Comparison of ENCODE assay signal across 32 cellular contexts in genomic region chr15:27734785-27735495, GRCh38.
"Had no signal": no experiment of that assay in that cellular context is flagged by ENCODE, and none has a peak within 500 bp of the region (broad histone marks: within the 10 kb centered on the region; RNA-seq: fewer than 3 reads in every experiment).

No MANE protein-coding gene starts in this region.

- DNase-seq: activated CD4-positive, alpha-beta memory T cell treated with anti-CD3 and anti-CD28 coated beads for 36 hours; activated CD4-positive, alpha-beta T cell treated with anti-CD3 and anti-CD28 coated beads for 36 hours; activated CD4-positive, alpha-beta T cell treated with anti-CD3 and anti-CD28 coated beads, Interleukin-2, amount 10 ng/mL, durations not matched to agents 24 days and 14 days; activated CD4-positive, CD25-positive, alpha-beta regulatory T cell; activated CD4-positive, CD25-positive, alpha-beta regulatory T cell treated with anti-CD3 and anti-CD28 coated beads, Interleukin-2, amount 50 U/mL, for 72 hours; activated CD8-positive, alpha-beta memory T cell treated with anti-CD3 and anti-CD28 coated beads, Interleukin-2, amount 10 ng/mL, durations not matched to agents 7 days and 5 days; activated CD8-positive, alpha-beta memory T cell treated with anti-CD3 and anti-CD28 coated beads, Interleukin-2, amount 50 U/mL, for 4 hours; activated CD8-positive, alpha-beta T cell treated with anti-CD3 and anti-CD28 coated beads, Interleukin-2, amount 10 ng/mL, durations not matched to agents 7 days and 5 days; activated effector memory CD4-positive, alpha-beta T cell treated with anti-CD3 and anti-CD28 coated beads, Interleukin-2, amount 50 U/mL, for 16 hours; activated naive CD4-positive, alpha-beta T cell treated with anti-CD3 and anti-CD28 coated beads for 36 hours; activated naive CD8-positive, alpha-beta T cell treated with anti-CD3 and anti-CD28 coated beads for 36 hours; activated naive CD8-positive, alpha-beta T cell treated with anti-CD3 and anti-CD28 coated beads, Interleukin-2, amount 50 U/mL, for 24 hours; activated T-cell treated with anti-CD3 and anti-CD28 coated beads, Interleukin-2, amount 50 U/mL, for 1 hour; activated T-cell treated with anti-CD3 and anti-CD28 coated beads, Interleukin-2, amount 50 U/mL, for 48 hours; adrenal gland; amygdala; aorta; body of pancreas; caudate nucleus; cortex of kidney; dermis blood vessel endothelial cell; effector CD4-positive, alpha-beta T cell; effector memory CD8-positive, alpha-beta T cell; erythroblast; foreskin keratinocyte; gastrocnemius medialis; T-helper 2 cell had no signal

- H3K27me3 Mint-ChIP-seq: activated CD4-positive, alpha-beta memory T cell treated with anti-CD3 and anti-CD28 coated beads for 36 hours; activated CD4-positive, alpha-beta T cell treated with anti-CD3 and anti-CD28 coated beads for 36 hours; activated CD4-positive, alpha-beta T cell treated with anti-CD3 and anti-CD28 coated beads, Interleukin-2, amount 10 ng/mL, durations not matched to agents 24 days and 14 days; activated CD8-positive, alpha-beta memory T cell treated with anti-CD3 and anti-CD28 coated beads, Interleukin-2, amount 10 ng/mL, durations not matched to agents 7 days and 5 days; activated naive CD4-positive, alpha-beta T cell treated with anti-CD3 and anti-CD28 coated beads, Interleukin-2, amount 50 U/mL, for 24 hours; activated naive CD8-positive, alpha-beta T cell treated with anti-CD3 and anti-CD28 coated beads, Interleukin-2, amount 50 U/mL, for 24 hours; effector memory CD8-positive, alpha-beta T cell had no signal

- H3K4me3 Mint-ChIP-seq: activated CD4-positive, alpha-beta memory T cell treated with anti-CD3 and anti-CD28 coated beads for 36 hours; activated CD4-positive, alpha-beta T cell treated with anti-CD3 and anti-CD28 coated beads for 36 hours; activated CD4-positive, alpha-beta T cell treated with anti-CD3 and anti-CD28 coated beads, Interleukin-2, amount 10 ng/mL, durations not matched to agents 24 days and 14 days; activated CD8-positive, alpha-beta memory T cell treated with anti-CD3 and anti-CD28 coated beads, Interleukin-2, amount 10 ng/mL, durations not matched to agents 7 days and 5 days; activated CD8-positive, alpha-beta T cell treated with anti-CD3 and anti-CD28 coated beads, Interleukin-2, amount 10 ng/mL, durations not matched to agents 7 days and 5 days; activated naive CD4-positive, alpha-beta T cell treated with anti-CD3 and anti-CD28 coated beads for 36 hours; activated naive CD4-positive, alpha-beta T cell treated with anti-CD3 and anti-CD28 coated beads, Interleukin-2, amount 50 U/mL, for 24 hours; activated naive CD8-positive, alpha-beta T cell treated with anti-CD3 and anti-CD28 coated beads for 36 hours; activated naive CD8-positive, alpha-beta T cell treated with anti-CD3 and anti-CD28 coated beads, Interleukin-2, amount 50 U/mL, for 24 hours; activated T-helper 1 cell treated with anti-CD3 and anti-CD28 coated beads, Interleukin-12 subunit alpha, Interleukin-12 subunit beta, Interleukin-2, Interleukin-4 antibody, amounts not matched to agents 30 ng/mL and 10 ng/mL and 1 ng/mL, durations not matched to agents 14 hours and 24 hours and 36 hours; effector memory CD8-positive, alpha-beta T cell had no signal

- H3K36me3 ChIP-seq: adrenal gland, esophagus muscularis mucosa, gastrocnemius medialis had no signal

- H3K4me1 Mint-ChIP-seq: activated CD4-positive, alpha-beta T cell treated with anti-CD3 and anti-CD28 coated beads for 36 hours; activated CD4-positive, alpha-beta T cell treated with anti-CD3 and anti-CD28 coated beads, Interleukin-2, amount 10 ng/mL, durations not matched to agents 24 days and 14 days; activated CD8-positive, alpha-beta memory T cell treated with anti-CD3 and anti-CD28 coated beads, Interleukin-2, amount 10 ng/mL, durations not matched to agents 7 days and 5 days; activated naive CD4-positive, alpha-beta T cell treated with anti-CD3 and anti-CD28 coated beads, Interleukin-2, amount 50 U/mL, for 24 hours; activated naive CD8-positive, alpha-beta T cell treated with anti-CD3 and anti-CD28 coated beads for 36 hours; activated naive CD8-positive, alpha-beta T cell treated with anti-CD3 and anti-CD28 coated beads, Interleukin-2, amount 50 U/mL, for 24 hours had no signal

- FAIRE-seq: colon had no signal

- H3K27ac Mint-ChIP-seq: activated CD4-positive, alpha-beta memory T cell treated with anti-CD3 and anti-CD28 coated beads for 36 hours; activated CD4-positive, alpha-beta T cell treated with anti-CD3 and anti-CD28 coated beads for 36 hours; activated CD4-positive, alpha-beta T cell treated with anti-CD3 and anti-CD28 coated beads, Interleukin-2, amount 10 ng/mL, durations not matched to agents 24 days and 14 days; activated CD8-positive, alpha-beta memory T cell treated with anti-CD3 and anti-CD28 coated beads, Interleukin-2, amount 10 ng/mL, durations not matched to agents 7 days and 5 days; activated CD8-positive, alpha-beta T cell treated with anti-CD3 and anti-CD28 coated beads, Interleukin-2, amount 10 ng/mL, durations not matched to agents 7 days and 5 days; activated naive CD4-positive, alpha-beta T cell treated with anti-CD3 and anti-CD28 coated beads for 36 hours; activated naive CD4-positive, alpha-beta T cell treated with anti-CD3 and anti-CD28 coated beads, Interleukin-2, amount 50 U/mL, for 24 hours; activated naive CD8-positive, alpha-beta T cell treated with anti-CD3 and anti-CD28 coated beads for 36 hours; activated naive CD8-positive, alpha-beta T cell treated with anti-CD3 and anti-CD28 coated beads, Interleukin-2, amount 50 U/mL, for 24 hours; activated T-helper 1 cell treated with anti-CD3 and anti-CD28 coated beads, Interleukin-12 subunit alpha, Interleukin-12 subunit beta, Interleukin-2, Interleukin-4 antibody, amounts not matched to agents 30 ng/mL and 10 ng/mL and 1 ng/mL, durations not matched to agents 14 hours and 24 hours and 36 hours; activated T-helper 2 cell treated with anti-CD3 and anti-CD28 coated beads, Interferon-gamma antibody, Interleukin-2, Interleukin-4, amounts not matched to agents 10 μg/mL and 5 μg/mL and 100 μg/mL, durations not matched to agents 14 hours and 24 hours and 36 hours; effector memory CD8-positive, alpha-beta T cell had no signal

- H3K27me3 ChIP-seq: adrenal gland, body of pancreas, esophagus muscularis mucosa, foreskin keratinocyte, gastrocnemius medialis had no signal

- H3K4me1 ChIP-seq: adrenal gland, body of pancreas, esophagus muscularis mucosa, foreskin keratinocyte, gastrocnemius medialis had no signal

- ATAC-seq: activated CD4-positive, alpha-beta T cell treated with anti-CD3 and anti-CD28 coated beads for 36 hours; activated CD8-positive, alpha-beta memory T cell treated with anti-CD3 and anti-CD28 coated beads, Interleukin-2, amount 10 ng/mL, durations not matched to agents 7 days and 5 days; activated CD8-positive, alpha-beta T cell treated with anti-CD3 and anti-CD28 coated beads, Interleukin-2, amount 10 ng/mL, durations not matched to agents 7 days and 5 days; activated naive CD8-positive, alpha-beta T cell treated with anti-CD3 and anti-CD28 coated beads, Interleukin-2, amount 50 U/mL, for 24 hours; body of pancreas; effector memory CD8-positive, alpha-beta T cell; foreskin keratinocyte; gastrocnemius medialis had no signal

- H3K4me3 ChIP-seq: adrenal gland, body of pancreas, esophagus muscularis mucosa, gastrocnemius medialis had no signal

- H3K36me3 Mint-ChIP-seq: activated CD4-positive, alpha-beta memory T cell treated with anti-CD3 and anti-CD28 coated beads for 36 hours; activated CD8-positive, alpha-beta memory T cell treated with anti-CD3 and anti-CD28 coated beads, Interleukin-2, amount 10 ng/mL, durations not matched to agents 7 days and 5 days; activated naive CD4-positive, alpha-beta T cell treated with anti-CD3 and anti-CD28 coated beads, Interleukin-2, amount 50 U/mL, for 24 hours; activated naive CD8-positive, alpha-beta T cell treated with anti-CD3 and anti-CD28 coated beads for 36 hours had no signal

- H3K27ac ChIP-seq: adrenal gland, body of pancreas, esophagus muscularis mucosa, foreskin keratinocyte, gastrocnemius medialis had no signal
